ENCODE assay signal across 8 cellular contexts in genomic region chr11:59106363-59107336, GRCh38. TPM values are rescaled to one million over a fixed set of nuclear protein-coding genes. Genes with fewer than 3 reads are reported as not detected.
DNase-seq lines count a peak whose midpoint lies in the region; ATAC-seq and TF ChIP-seq lines count a peak whose summit lies in the region.

Gene FAM111B, plus strand, starts transcription at chr11:59107237. Its CDS starts 2,389 bp downstream, at chr11:59109626.

- WGBS in HUES64: under 1% methylated on average over 64 of the region's 64 CpGs

- no peaks in the 10 kb centered on the region for H3K9me3 ChIP-seq in HUES64 (ENCODE audit: insufficient read depth, low read depth, low read length)
- no peaks in the 10 kb centered on the region for H3K9me3 ChIP-seq in PC-3 (ENCODE audit: low read length)
- no peaks in the 10 kb centered on the region for H3K9me3 ChIP-seq in naive thymus-derived CD4-positive, alpha-beta T cell (ENCODE audit: control insufficient read depth in 2 of 3, low read length in 3 of 3)

- no peaks in the 10 kb centered on the region for H4K20me1 ChIP-seq in PC-3 (ENCODE audit: low read length)

- H3K27me3 ChIP-seq in HUES64 (ENCODE audit: insufficient read depth, low read length): peaks cover 38% of the 10 kb centered on the region
- no peaks in the 10 kb centered on the region for H3K27me3 ChIP-seq in PC-3 (ENCODE audit: low read length)
- peaks cover 0 to 5% of the 10 kb centered on the region in 2 donors for H3K27me3 ChIP-seq in naive thymus-derived CD4-positive, alpha-beta T cell (ENCODE audit: control insufficient read depth in 2 of 2, insufficient read depth in 2 of 2, low read length in 2 of 2)

- H3K9ac ChIP-seq in HUES64 (ENCODE audit: low read depth, low read length) (peak within 1 kb of the TSS; percentile 86), PC-3 (ENCODE audit: low read length) (peak within 1 kb of the TSS; percentile 80)

- BruUV-seq in PC-3 (replicated peaks; lab: Mats Ljungman, UMichigan): no TSS peak

- POLR2A ChIA-PET in PC-3 (lab: Charles Lee; ENCODE audit: unreplicated experiment): interaction anchor here (0.6 kb wide), 1 partner anchor 650 kb away, joined by 4 read pairs; no protein-coding TSS in a partner anchor
- POLR2A ChIA-PET in naive thymus-derived CD4-positive, alpha-beta T cell (lab: Charles Lee): no interaction called here

- H3K27ac ChIP-seq in HUES64 (ENCODE audit: low read depth, low read length): peak within 1 kb of the TSS; percentile 58
- no peak within 1 kb of the TSS; the same call in 1 of the 2 replicates for H3K27ac ChIP-seq in PC-3 (ENCODE audit: low read length)
- no peak within 1 kb of the TSS for H3K27ac ChIP-seq in naive thymus-derived CD4-positive, alpha-beta T cell (ENCODE audit: low read depth, low read length)

- H3K36me3 Mint-ChIP-seq in activated T-cell treated with anti-CD3 and anti-CD28 coated beads, Interleukin-2, amount 50 U/mL, for 72 hours (ENCODE audit: insufficient read depth in 2 of 2): peaks cover 0 to 13% of the 10 kb centered on the region in 2 donors
- H3K36me3 Mint-ChIP-seq in naive thymus-derived CD4-positive, alpha-beta T cell: peaks cover 0 to 25% (median 0%) of the 10 kb centered on the region in 5 donors

- H3K79me2 ChIP-seq in PC-3 (ENCODE audit: low read length): peaks cover 18% of the 10 kb centered on the region

- no peaks in the 10 kb centered on the region for H3K9me3 Mint-ChIP-seq in activated T-cell treated with anti-CD3 and anti-CD28 coated beads, Interleukin-2, amount 50 U/mL, for 72 hours
- peaks cover 0 to 1% (median 0%) of the 10 kb centered on the region in 11 donors for H3K9me3 Mint-ChIP-seq in naive thymus-derived CD4-positive, alpha-beta T cell

- no peaks in the 10 kb centered on the region for H3F3A ChIP-seq in PC-3 (ENCODE audit: low read length, unreplicated experiment)

- H3K27ac Mint-ChIP-seq in activated T-cell treated with anti-CD3 and anti-CD28 coated beads, Interleukin-2, amount 50 U/mL, for 72 hours: peak within 1 kb of the TSS; percentile 82
- H3K27ac Mint-ChIP-seq in naive thymus-derived CD4-positive, alpha-beta T cell: peak within 1 kb of the TSS in 3 of 9 donors; percentile 13 to 83 (median 49)

- H3K27me3 Mint-ChIP-seq in activated T-cell treated with anti-CD3 and anti-CD28 coated beads, Interleukin-2, amount 50 U/mL, for 72 hours (ENCODE audit: low read depth): peaks cover 29% of the 10 kb centered on the region
- peaks cover 0 to 38% (median 34%) of the 10 kb centered on the region in 5 donors for H3K27me3 Mint-ChIP-seq in naive thymus-derived CD4-positive, alpha-beta T cell

- H3K36me3 ChIP-seq in HUES64 (ENCODE audit: insufficient read depth, low read length) (peaks cover 28% of the 10 kb centered on the region), PC-3 (ENCODE audit: low read depth, low read length) (peaks cover 24% of the 10 kb centered on the region)
- no peaks in the 10 kb centered on the region for H3K36me3 ChIP-seq in naive thymus-derived CD4-positive, alpha-beta T cell (ENCODE audit: control insufficient read depth in 2 of 3, insufficient read depth in 3 of 3, low read length in 3 of 3)

- H2AFZ ChIP-seq in PC-3 (ENCODE audit: low read length): peak within 1 kb of the TSS; percentile 94

- intact Hi-C loops in PC-3 (cut with micrococcal nuclease): loop anchor here (1.0 kb wide), 1 partner anchor 36 kb away; the partner anchor contains the start of gene FAM111A
- intact Hi-C loops in naive thymus-derived CD4-positive, alpha-beta T cell (cut with micrococcal nuclease): loop anchor here in 1 of 2 donors (1.0 to 2.0 kb wide), 5 partner anchors 16 to 1439 kb away; partner anchors contain the start of gene ZFP91

- H3K4me1 ChIP-seq in HUES64 (ENCODE audit: insufficient read depth, low read length) (peaks cover 6% of the 10 kb centered on the region; the same call in 1 of the 2 replicates), PC-3 (ENCODE audit: insufficient read depth, low read length) (peaks cover 23% of the 10 kb centered on the region)
- H3K4me1 ChIP-seq in naive thymus-derived CD4-positive, alpha-beta T cell (ENCODE audit: control insufficient read depth in 2 of 2, insufficient read depth in 2 of 2, low read length in 2 of 2): peaks cover 12% of the 10 kb centered on the region in 2 donors

- H3K4me1 Mint-ChIP-seq in activated T-cell treated with anti-CD3 and anti-CD28 coated beads, Interleukin-2, amount 50 U/mL, for 72 hours (ENCODE audit: low read depth): peaks cover 48% of the 10 kb centered on the region
- H3K4me1 Mint-ChIP-seq in naive thymus-derived CD4-positive, alpha-beta T cell: peaks cover 13 to 79% (median 26%) of the 10 kb centered on the region in 7 donors

- CTCF ChIA-PET in PC-3 (lab: Charles Lee): interaction anchor here (0.5 to 1.9 kb wide), 6 partner anchors 29 to 897 kb away, joined by 3 to 9 read pairs (median 6); partner anchors contain the start of gene DTX4
- CTCF ChIA-PET in naive thymus-derived CD4-positive, alpha-beta T cell (lab: Charles Lee): no interaction called here

- TF ChIP-seq CTCF in PC-3 (conservative IDR thresholded peaks at IDR 0.05; ENCODE audit: low read depth, low read length): no peak

- no peaks in the 10 kb centered on the region for H3K9me2 ChIP-seq in PC-3 (replicated peaks; ENCODE audit: low read length)

- peak within 1 kb of the TSS; percentile 93 for H3K4me2 ChIP-seq in PC-3 (ENCODE audit: low read length)

- DNase-seq in DMS153 treated with DMSO at 0.1 percent for 48 hours (lab: John Stamatoyannopoulos, UW; ENCODE audit: unreplicated experiment) (peak; percentile 96), PC-3 (peak; percentile 98), fibroblast of peridontal ligament (ENCODE audit: extremely low read depth) (peak; percentile 91), stromal cell of bone marrow (ENCODE audit: low read depth) (peak; percentile 89)
- DNase-seq in activated T-cell treated with anti-CD3 and anti-CD28 coated beads, Interleukin-2, amount 50 U/mL, for 72 hours: peak; percentile 58 to 70
- peak; percentile 10 to 76 (median 39) for DNase-seq in naive thymus-derived CD4-positive, alpha-beta T cell

- ATAC-seq in GM21526 (IDR thresholded peaks at IDR 0.05; ENCODE audit: low FRiP score, unreplicated experiment): peak; percentile 70
- peak; percentile 93 for ATAC-seq in PC-3
- ATAC-seq in activated T-cell treated with anti-CD3 and anti-CD28 coated beads, Interleukin-2, amount 50 U/mL, for 72 hours (replicated peaks in 1 of 2): peak; percentile 83 to 84
- peak; percentile 85 for ATAC-seq in naive thymus-derived CD4-positive, alpha-beta T cell

- H3K4me3 ChIP-seq in HUES64 (ENCODE audit: low read length) (peak within 1 kb of the TSS; percentile 63), PC-3 (ENCODE audit: low read length) (peak within 1 kb of the TSS; percentile 68)
- H3K4me3 ChIP-seq in naive thymus-derived CD4-positive, alpha-beta T cell (ENCODE audit: low read length): peak within 1 kb of the TSS; percentile 65

- H3K4me3 Mint-ChIP-seq in activated T-cell treated with anti-CD3 and anti-CD28 coated beads, Interleukin-2, amount 50 U/mL, for 72 hours: peak within 1 kb of the TSS; percentile 87 to 93
- H3K4me3 Mint-ChIP-seq in naive thymus-derived CD4-positive, alpha-beta T cell: peak within 1 kb of the TSS; percentile 71 to 92 (median 83)

RNA-seq across cellular contexts. Expression of gene FAM111B, which starts in this region (rescaled TPM):
- 28.7 TPM for polyA plus RNA-seq in HUES64 (2013, experiment 1 of 2)
- 22.1 TPM for polyA plus RNA-seq in HUES64 (2013, experiment 2 of 2)
- total RNA-seq in PC-3 (2014; rRNA removed): 22.5 and 26.7 TPM in 2 replicates
- 1 to 10 TPM; 7.4 to 9.1 TPM for total RNA-seq in activated T-cell treated with anti-CD3 and anti-CD28 coated beads, Interleukin-2, amount 50 U/mL, for 72 hours
- total RNA-seq in naive thymus-derived CD4-positive, alpha-beta T cell: 10 to 100 TPM in 1 of 5 experiments, under 1 TPM in 3, not detected in 1; 0.11 to 79.8 (median 0.42) TPM
- polyA plus RNA-seq in naive thymus-derived CD4-positive, alpha-beta T cell: not detected

Comparison
In these comparisons a context has a peak if more than half of its experiments do, and no peak if none do; other contexts are left out.
1. DNase-seq: peak in every context shown above with its lines; median percentile 98 in PC-3; 96 in DMS153 treated with DMSO at 0.1 percent for 48 hours; 91 in fibroblast of peridontal ligament; 89 in stromal cell of bone marrow; 64 in activated T-cell treated with anti-CD3 and anti-CD28 coated beads, Interleukin-2, amount 50 U/mL, for 72 hours; 39 in naive thymus-derived CD4-positive, alpha-beta T cell.